21 cellular contexts compared by ENCODE assay signal in the genomic region with DNA sequence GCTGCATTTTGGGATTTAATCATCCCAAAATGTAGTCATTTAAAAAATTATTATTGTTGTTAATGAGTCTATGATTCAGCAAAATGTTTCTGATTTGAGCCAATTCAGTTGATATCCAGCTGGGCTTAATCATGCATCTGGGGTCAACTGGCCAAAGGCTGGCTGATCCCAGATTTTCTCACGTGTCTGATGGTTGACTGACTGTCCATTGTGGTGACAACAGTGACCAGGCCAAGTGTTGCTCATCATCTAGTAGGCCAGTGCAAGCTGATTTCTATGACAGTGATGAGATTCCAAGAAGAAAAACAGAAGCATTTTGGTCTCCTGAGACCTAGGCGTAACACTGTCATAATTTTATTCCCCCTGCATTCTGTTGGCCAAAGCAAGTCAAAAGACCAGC.
"Had no signal": no experiment of that assay in that cellular context is flagged by ENCODE, and none has a peak within 500 bp of the region (broad histone marks: within the 10 kb centered on the region; RNA-seq: fewer than 3 reads in every experiment).

No MANE protein-coding gene starts in this region.

- DNase-seq: effector memory CD8-positive, alpha-beta T cell; esophagus squamous epithelium; gastrocnemius medialis; immature natural killer cell; left lung; lower lobe of right lung; ovary; sigmoid colon; stimulated activated CD4-positive, alpha-beta T cell treated with anti-CD3 and anti-CD28 coated beads, Interleukin-2, amount 100 ng/mL, for 24 hours; stimulated activated CD4-positive, alpha-beta T cell treated with anti-CD3 and anti-CD28 coated beads, Interleukin-4, amount 100 ng/mL, for 4 hours; stimulated activated naive CD4-positive, alpha-beta T cell; stomach; trophoblast cell had no signal

- H3K27ac ChIP-seq: epithelial cell of prostate, esophagus squamous epithelium, gastrocnemius medialis, left lung, lower lobe of right lung, neural progenitor cell, ovary, right atrium auricular region, sigmoid colon, skin epidermis, stomach had no signal

- H3K27me3 ChIP-seq: esophagus squamous epithelium, gastrocnemius medialis, left lung, neural progenitor cell, ovary, right atrium auricular region, sigmoid colon, stomach had no signal

- H3K4me3 ChIP-seq: esophagus squamous epithelium, gastrocnemius medialis, left lung, lower lobe of right lung, neural progenitor cell, ovary, right atrium auricular region, sigmoid colon, skin epidermis, stomach had no signal

- H3K36me3 ChIP-seq: esophagus squamous epithelium, gastrocnemius medialis, left lung, lower lobe of right lung, neural progenitor cell, ovary, right atrium auricular region, sigmoid colon, stomach had no signal

- H3K27me3 Mint-ChIP-seq: effector memory CD8-positive, alpha-beta T cell; natural killer cell treated with Interleukin-12 subunit alpha and Interleukin-12 subunit beta and Interleukin-15 and Interleukin-18, amount 100 ng/mL, for 72 hours had no signal

- H3K4me3 Mint-ChIP-seq: dendritic cell treated with granulocyte-macrophage colony-stimulating factor and Interleukin-4, amounts not matched to agents 40 ng/mL and 50 ng/mL, for 4 days; effector memory CD8-positive, alpha-beta T cell; immature natural killer cell; memory B cell; mesothelial cell of epicardium; natural killer cell treated with Interleukin-12 subunit alpha and Interleukin-12 subunit beta and Interleukin-15 and Interleukin-18, amount 100 ng/mL, for 72 hours; neural progenitor cell had no signal

- ATAC-seq: effector memory CD8-positive, alpha-beta T cell; gastrocnemius medialis; left lung; lower lobe of right lung; natural killer cell treated with Interleukin-12 subunit alpha and Interleukin-12 subunit beta and Interleukin-15 and Interleukin-18, amount 100 ng/mL, for 72 hours had no signal

- H3K9me3 Mint-ChIP-seq: dendritic cell treated with granulocyte-macrophage colony-stimulating factor and Interleukin-4, amounts not matched to agents 40 ng/mL and 50 ng/mL, for 4 days; memory B cell; mesothelial cell of epicardium; neural progenitor cell had no signal

- H3K36me3 Mint-ChIP-seq: immature natural killer cell; memory B cell; mesothelial cell of epicardium; natural killer cell treated with Interleukin-12 subunit alpha and Interleukin-12 subunit beta and Interleukin-15 and Interleukin-18, amount 100 ng/mL, for 72 hours; neural progenitor cell had no signal

- H3K27ac Mint-ChIP-seq: dendritic cell treated with granulocyte-macrophage colony-stimulating factor and Interleukin-4, amounts not matched to agents 40 ng/mL and 50 ng/mL, for 4 days; effector memory CD8-positive, alpha-beta T cell; immature natural killer cell; memory B cell; mesothelial cell of epicardium; natural killer cell treated with Interleukin-12 subunit alpha and Interleukin-12 subunit beta and Interleukin-15 and Interleukin-18, amount 100 ng/mL, for 72 hours; neural progenitor cell had no signal

- H3K4me1 Mint-ChIP-seq: immature natural killer cell, memory B cell had no signal

- H3K9me3 ChIP-seq: esophagus squamous epithelium, gastrocnemius medialis, left lung, lower lobe of right lung, ovary, right atrium auricular region, sigmoid colon, stomach had no signal

- H3K4me1 ChIP-seq: esophagus squamous epithelium, gastrocnemius medialis, left lung, lower lobe of right lung, neural progenitor cell, right atrium auricular region, sigmoid colon, stomach had no signal
